In genomic region chr10:70409772-70410171, GRCh38 we compare ENCODE assay signal across 16 cellular contexts. TPM values are rescaled to one million over a fixed set of nuclear protein-coding genes. Genes with fewer than 3 reads are reported as not detected.
"Had no signal": no experiment of that assay in that cellular context is flagged by ENCODE, and none has a peak within 500 bp of the region (broad histone marks: within the 10 kb centered on the region; RNA-seq: fewer than 3 reads in every experiment).

No MANE protein-coding gene starts in this region.

- H3K27ac ChIP-seq: cardiac muscle cell, colonic mucosa, pancreas, skin epidermis had no signal

- H3K4me3 ChIP-seq: cardiac muscle cell, colonic mucosa, lung, pancreas, skin epidermis, tibial artery had no signal

- H3K27me3 ChIP-seq: cardiac muscle cell, colonic mucosa, pancreas, tibial artery had no signal

- DNase-seq: activated CD4-positive, alpha-beta T cell treated with anti-CD3 and anti-CD28 coated beads for 1 hour; activated CD4-positive, alpha-beta T cell treated with anti-CD3 and anti-CD28 coated beads, Interleukin-2, amount 50 U/mL, for 48 hours; activated CD8-positive, alpha-beta memory T cell treated with anti-CD3 and anti-CD28 coated beads, Interleukin-2, amount 10 ng/mL, durations not matched to agents 7 days and 5 days; activated gamma-delta T cell; activated T-cell treated with anti-CD3 and anti-CD28 coated beads, Interleukin-2, amount 50 U/mL, for 24 hours; colonic mucosa; erythroblast; pancreas; stimulated activated CD4-positive, alpha-beta T cell treated with anti-CD3 and anti-CD28 coated beads, Interleukin-4, amount 100 ng/mL, for 4 hours; T-helper 2 cell; tibial artery had no signal

- H3K9me3 ChIP-seq: colonic mucosa, pancreas, tibial artery had no signal

- ATAC-seq: activated CD8-positive, alpha-beta memory T cell treated with anti-CD3 and anti-CD28 coated beads, Interleukin-2, amount 10 ng/mL, durations not matched to agents 7 days and 5 days; pancreas had no signal

- H3K27ac Mint-ChIP-seq: activated CD8-positive, alpha-beta memory T cell treated with anti-CD3 and anti-CD28 coated beads, Interleukin-2, amount 10 ng/mL, durations not matched to agents 7 days and 5 days had no signal

- H3K27me3 Mint-ChIP-seq: activated CD8-positive, alpha-beta memory T cell treated with anti-CD3 and anti-CD28 coated beads, Interleukin-2, amount 10 ng/mL, durations not matched to agents 7 days and 5 days; activated T-cell treated with anti-CD3 and anti-CD28 coated beads, Interleukin-2, amount 50 U/mL, for 24 hours had no signal

- H3K9me3 Mint-ChIP-seq: activated T-cell treated with anti-CD3 and anti-CD28 coated beads, Interleukin-2, amount 50 U/mL, for 24 hours had no signal

- FAIRE-seq: pancreas had no signal

- H3K4me3 Mint-ChIP-seq: activated CD8-positive, alpha-beta memory T cell treated with anti-CD3 and anti-CD28 coated beads, Interleukin-2, amount 10 ng/mL, durations not matched to agents 7 days and 5 days; activated T-cell treated with anti-CD3 and anti-CD28 coated beads, Interleukin-2, amount 50 U/mL, for 24 hours had no signal

- H3K36me3 ChIP-seq: cardiac muscle cell, colonic mucosa, pancreas had no signal

RNA-seq across cellular contexts. Expression of gene NODAL, which starts 31.7 kb away (rescaled TPM):
- total RNA-seq: activated CD8-positive, alpha-beta memory T cell treated with anti-CD3 and anti-CD28 coated beads, Interleukin-2, amount 10 ng/mL, durations not matched to agents 7 days and 5 days; lung; mononuclear cell; pancreas had no signal
- polyA plus RNA-seq: lung, neural cell, pancreas had no signal
